11 cellular contexts compared by ENCODE assay signal in the genomic region with DNA sequence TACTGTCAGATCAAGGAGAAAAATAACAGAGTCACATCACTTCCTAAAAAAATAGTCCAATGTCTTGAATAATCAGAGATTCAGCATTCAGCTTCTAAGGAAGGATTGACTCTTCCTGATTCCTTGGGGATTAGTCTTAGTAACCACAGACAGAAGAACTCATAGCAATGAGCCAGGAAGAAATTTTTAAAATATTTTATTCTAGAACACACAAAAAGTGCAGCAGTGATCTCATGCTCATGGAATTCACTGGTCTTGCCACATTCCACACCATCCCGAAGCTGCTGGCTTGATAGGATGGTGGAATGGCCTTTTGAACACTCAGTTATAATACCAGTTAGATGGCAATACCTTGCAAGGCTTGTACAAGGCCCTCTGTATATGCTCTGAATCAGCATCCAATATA. TPM values are rescaled to one million over a fixed set of nuclear protein-coding genes. Genes with fewer than 3 reads are reported as not detected.
DNase-seq lines count a peak whose midpoint lies in the region; ATAC-seq and TF ChIP-seq lines count a peak whose summit lies in the region.
"Had no signal": no experiment of that assay in that cellular context is flagged by ENCODE, and none has a peak within 500 bp of the region (broad histone marks: within the 10 kb centered on the region; RNA-seq: fewer than 3 reads in every experiment).

No MANE protein-coding gene starts in this region.

- H3K27me3 Mint-ChIP-seq in progenitor cell of endocrine pancreas = no peaks in the 10 kb centered on the region
- peaks cover 11% of the 10 kb centered on the region for H3K27me3 Mint-ChIP-seq in activated T-helper 17 cell treated with anti-CD3 and anti-CD28 coated beads, Interleukin-2, amount 50 U/mL, for 72 hours

- no peaks in the 10 kb centered on the region for H3K9me3 ChIP-seq in RWPE2 (ENCODE audit: severe bottlenecking)

- peak overlapping the region; percentile 99 for H3K27ac ChIP-seq in RWPE2 (ENCODE audit: poor library complexity, severe bottlenecking)

- no peaks in the 10 kb centered on the region for H3K36me3 ChIP-seq in RWPE2 (ENCODE audit: low read depth)

- H3K9me3 Mint-ChIP-seq in progenitor cell of endocrine pancreas (ENCODE audit: low read depth) = peaks cover 9% of the 10 kb centered on the region
- H3K9me3 Mint-ChIP-seq in activated T-helper 17 cell treated with anti-CD3 and anti-CD28 coated beads, Interleukin-2, amount 50 U/mL, for 72 hours = no peaks in the 10 kb centered on the region

- no peak for TF ChIP-seq CTCF in RWPE2 (IDR thresholded peaks at IDR 0.05; ENCODE audit: poor library complexity, severe bottlenecking)
- TF ChIP-seq CTCF in progenitor cell of endocrine pancreas (IDR thresholded peaks at IDR 0.05; ENCODE audit: unreplicated experiment) = no peak

- peaks cover 30% of the 10 kb centered on the region for H3K4me1 ChIP-seq in RWPE2 (ENCODE audit: insufficient read depth, poor library complexity, severe bottlenecking)

- H3K4me3 Mint-ChIP-seq in progenitor cell of endocrine pancreas (ENCODE audit: low read depth) = no peak overlapping the region
- no peak overlapping the region for H3K4me3 Mint-ChIP-seq in activated T-helper 17 cell treated with anti-CD3 and anti-CD28 coated beads, Interleukin-2, amount 50 U/mL, for 72 hours

- peak overlapping the region; percentile 86 for H3K27ac Mint-ChIP-seq in progenitor cell of endocrine pancreas
- no peak overlapping the region for H3K27ac Mint-ChIP-seq in activated T-helper 17 cell treated with anti-CD3 and anti-CD28 coated beads, Interleukin-2, amount 50 U/mL, for 72 hours

- ATAC-seq in RWPE2 (ENCODE audit: low read depth) (peak; percentile 98), GM19463 (IDR thresholded peaks at IDR 0.05; ENCODE audit: unreplicated experiment) (no peak), HG03039 (IDR thresholded peaks at IDR 0.05; ENCODE audit: unreplicated experiment) (no peak)
- ATAC-seq in activated T-helper 17 cell treated with anti-CD3 and anti-CD28 coated beads, Interleukin-2, amount 50 U/mL, for 72 hours (replicated peaks) = no peak

- no peaks in the 10 kb centered on the region for H3K27me3 ChIP-seq in RWPE2 (ENCODE audit: insufficient read depth, poor library complexity, severe bottlenecking)

- DNase-seq in ELR (ENCODE audit: low read depth) = peak; percentile 98
- DNase-seq in RWPE2 (ENCODE audit: low spot score) = peak; percentile 75
- DNase-seq in fibroblast of the conjunctiva (ENCODE audit: low read depth) = peak; percentile 92
- DNase-seq in progenitor cell of endocrine pancreas (ENCODE audit: low spot score, unreplicated experiment) = no peak
- no peak for DNase-seq in activated CD4-positive, alpha-beta T cell treated with anti-CD3 and anti-CD28 coated beads for 48 hours
- DNase-seq: effector CD4-positive, alpha-beta T cell; NCI-H187 treated with DMSO at 0.1 percent for 48 hours; posterior cingulate gyrus had no signal

- peaks cover 15% of the 10 kb centered on the region for H3K4me1 Mint-ChIP-seq in progenitor cell of endocrine pancreas (ENCODE audit: low read depth)
- no peaks in the 10 kb centered on the region for H3K4me1 Mint-ChIP-seq in activated T-helper 17 cell treated with anti-CD3 and anti-CD28 coated beads, Interleukin-2, amount 50 U/mL, for 72 hours

- H3K4me3 ChIP-seq in RWPE2 (ENCODE audit: severe bottlenecking) = no peak overlapping the region

- peaks cover 2% of the 10 kb centered on the region for H3K36me3 Mint-ChIP-seq in progenitor cell of endocrine pancreas (ENCODE audit: insufficient read depth)
- no peaks in the 10 kb centered on the region for H3K36me3 Mint-ChIP-seq in activated T-helper 17 cell treated with anti-CD3 and anti-CD28 coated beads, Interleukin-2, amount 50 U/mL, for 72 hours (ENCODE audit: low read depth)

RNA-seq across cellular contexts. Expression of a gene that starts 43.0 kb away (rescaled TPM):
- not detected in 2 replicates for total RNA-seq in progenitor cell of endocrine pancreas
- total RNA-seq in activated T-helper 17 cell treated with anti-CD3 and anti-CD28 coated beads, Interleukin-2, amount 50 U/mL, for 72 hours = under 1 TPM in 1 of 2 donors, not detected in 1; 0.32 TPM

Comparison
In these comparisons a context has a peak if more than half of its experiments do, and no peak if none do; other contexts are left out.
1. DNase-seq: peak in ELR (single experiment), RWPE2 (single experiment) and fibroblast of the conjunctiva (single experiment); none in progenitor cell of endocrine pancreas (single experiment) and activated CD4-positive, alpha-beta T cell treated with anti-CD3 and anti-CD28 coated beads for 48 hours (single experiment).